2 cellular contexts compared by ENCODE assay signal in genomic region chr22:21551361-21551760, GRCh38. TPM values are rescaled to one million over a fixed set of nuclear protein-coding genes. Genes with fewer than 3 reads are reported as not detected.
"Had no signal": no experiment of that assay in that cellular context is flagged by ENCODE, and none has a peak within 500 bp of the region (broad histone marks: within the 10 kb centered on the region; RNA-seq: fewer than 3 reads in every experiment).

Gene RIMBP3C, minus strand, starts transcription at chr22:21551461. Its CDS starts 485 bp downstream, at chr22:21550976.

RNA-seq across cellular contexts. Expression of gene RIMBP3C, which starts in this region (rescaled TPM):
- total RNA-seq: ascending aorta had no signal
- polyA plus RNA-seq: aorta had no signal
